ENCODE assay signal across 22 cellular contexts in genomic region chr6:22952076-22952475, GRCh38.
"Had no signal": no experiment of that assay in that cellular context is flagged by ENCODE, and none has a peak within 500 bp of the region (broad histone marks: within the 10 kb centered on the region; RNA-seq: fewer than 3 reads in every experiment).

No MANE protein-coding gene starts in this region.

- H3K4me3 ChIP-seq: adrenal gland, gastroesophageal sphincter, heart left ventricle, mucosa of descending colon, pancreas, tibial nerve, uterus had no signal

- H3K27me3 Mint-ChIP-seq: activated naive CD4-positive, alpha-beta T cell treated with anti-CD3 and anti-CD28 coated beads, Interleukin-2, amount 50 U/mL, for 24 hours; dendritic cell treated with granulocyte-macrophage colony-stimulating factor and Interleukin-4, amounts not matched to agents 40 ng/mL and 50 ng/mL, for 4 days; naive B cell; stimulated activated naive CD8-positive, alpha-beta T cell treated with anti-CD3 and anti-CD28 coated beads, Interleukin-15, Interleukin-2, amounts not matched to agents 100 ng/mL and 50 ng/mL, for 24 hours had no signal

- H3K36me3 Mint-ChIP-seq: activated naive CD4-positive, alpha-beta T cell treated with anti-CD3 and anti-CD28 coated beads, Interleukin-2, amount 50 U/mL, for 24 hours; naive B cell had no signal

- H3K9me3 ChIP-seq: adrenal gland, gastroesophageal sphincter, heart left ventricle, mucosa of descending colon, pancreas, SK-N-SH, tibial nerve, uterus had no signal

- H3K9ac ChIP-seq: SK-N-SH had no signal

- H3K27me3 ChIP-seq: adrenal gland, gastroesophageal sphincter, heart left ventricle, pancreas, tibial nerve, uterus had no signal

- DNase-seq: activated CD4-positive, alpha-beta T cell treated with anti-CD3 and anti-CD28 coated beads, Interleukin-2, amount 50 U/mL, for 1 hour; activated CD4-positive, CD25-positive, alpha-beta regulatory T cell treated with anti-CD3 and anti-CD28 coated beads, Interleukin-2, amount 50 U/mL, for 72 hours; activated CD8-positive, alpha-beta memory T cell treated with anti-CD3 and anti-CD28 coated beads for 24 hours; activated CD8-positive, alpha-beta memory T cell treated with anti-CD3 and anti-CD28 coated beads, Interleukin-2, amount 50 U/mL, for 48 hours; activated effector memory CD4-positive, alpha-beta T cell treated with anti-CD3 and anti-CD28 coated beads, Interleukin-2, amount 50 U/mL, for 16 hours; activated T-cell treated with anti-CD3 and anti-CD28 coated beads, Interleukin-2, amount 50 U/mL, for 72 hours; adrenal gland; effector CD8-positive, alpha-beta T cell; heart left ventricle; left ventricle myocardium superior; mucosa of descending colon; naive B cell; pancreas; SK-N-SH; T-helper 1 cell; T1000; uterus had no signal

- H3K4me1 ChIP-seq: pancreas, uterus had no signal

- H3K36me3 ChIP-seq: adrenal gland, gastroesophageal sphincter, heart left ventricle, pancreas, tibial nerve, uterus had no signal

- H3K4me3 Mint-ChIP-seq: activated naive CD4-positive, alpha-beta T cell treated with anti-CD3 and anti-CD28 coated beads, Interleukin-2, amount 50 U/mL, for 24 hours; activated T-cell treated with anti-CD3 and anti-CD28 coated beads, Interleukin-2, amount 50 U/mL, for 72 hours; dendritic cell treated with granulocyte-macrophage colony-stimulating factor and Interleukin-4, amounts not matched to agents 40 ng/mL and 50 ng/mL, for 4 days; naive B cell; stimulated activated naive CD8-positive, alpha-beta T cell treated with anti-CD3 and anti-CD28 coated beads, Interleukin-15, Interleukin-2, amounts not matched to agents 100 ng/mL and 50 ng/mL, for 24 hours had no signal

- H3K9me3 Mint-ChIP-seq: activated naive CD4-positive, alpha-beta T cell treated with anti-CD3 and anti-CD28 coated beads, Interleukin-2, amount 50 U/mL, for 24 hours; activated T-cell treated with anti-CD3 and anti-CD28 coated beads, Interleukin-2, amount 50 U/mL, for 72 hours; dendritic cell treated with granulocyte-macrophage colony-stimulating factor and Interleukin-4, amounts not matched to agents 40 ng/mL and 50 ng/mL, for 4 days; naive B cell; stimulated activated naive CD8-positive, alpha-beta T cell treated with anti-CD3 and anti-CD28 coated beads, Interleukin-15, Interleukin-2, amounts not matched to agents 100 ng/mL and 50 ng/mL, for 24 hours had no signal

- H3K27ac Mint-ChIP-seq: activated naive CD4-positive, alpha-beta T cell treated with anti-CD3 and anti-CD28 coated beads, Interleukin-2, amount 50 U/mL, for 24 hours; activated T-cell treated with anti-CD3 and anti-CD28 coated beads, Interleukin-2, amount 50 U/mL, for 72 hours; dendritic cell treated with granulocyte-macrophage colony-stimulating factor and Interleukin-4, amounts not matched to agents 40 ng/mL and 50 ng/mL, for 4 days; naive B cell; stimulated activated naive CD8-positive, alpha-beta T cell treated with anti-CD3 and anti-CD28 coated beads, Interleukin-15, Interleukin-2, amounts not matched to agents 100 ng/mL and 50 ng/mL, for 24 hours had no signal
